2 cellular contexts compared by ENCODE assay signal in the genomic region with DNA sequence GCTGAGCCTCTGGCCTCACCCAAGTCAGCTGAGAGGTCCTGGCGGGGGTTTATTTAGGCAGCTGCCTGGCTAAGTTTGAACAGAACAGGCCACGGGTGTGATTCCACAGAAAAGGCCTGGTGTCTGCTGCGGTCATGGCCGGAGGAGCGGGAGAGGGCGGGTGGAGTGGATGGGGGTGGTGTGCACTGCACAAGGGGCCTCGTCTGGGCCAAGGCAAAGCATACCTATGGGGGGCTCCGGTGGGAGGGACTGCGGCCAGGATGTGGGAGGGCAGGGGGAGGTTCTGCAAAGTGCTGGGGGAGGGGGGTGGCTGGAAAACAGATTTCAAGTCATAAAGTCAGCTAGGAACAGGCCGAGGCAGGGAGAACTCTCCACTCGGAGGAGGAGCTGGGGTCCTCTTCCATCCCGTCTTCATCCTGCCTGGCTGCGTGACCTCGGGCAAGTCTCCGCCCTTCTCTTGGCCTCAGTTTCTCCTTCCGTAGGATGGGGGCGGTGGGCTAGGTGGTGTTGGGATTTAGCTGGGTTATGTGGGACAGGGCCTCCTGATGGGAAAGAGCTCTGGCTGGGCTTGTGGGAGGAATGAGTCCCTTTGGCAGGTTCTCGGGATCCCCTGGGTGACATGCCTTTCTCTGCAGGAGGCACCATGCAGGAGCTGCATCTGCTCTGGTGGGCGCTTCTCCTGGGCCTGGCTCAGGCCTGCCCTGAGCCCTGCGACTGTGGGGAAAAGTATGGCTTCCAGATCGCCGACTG.
TF ChIP-seq lines count a peak whose summit lies in the region.

No MANE protein-coding gene starts in this region.

TF ChIP-seq in SK-N-SH, 30 proteins besides CTCF, POLR2A, EP300 and RAD21:
- no peak for TF ChIP-seq SIN3A (IDR thresholded peaks at IDR 0.05; ENCODE audit: borderline replicate concordance, low read depth, low read length)
- no peak for TF ChIP-seq FOSL2 (IDR thresholded peaks at IDR 0.05; ENCODE audit: borderline replicate concordance, low read depth)
- no peak for TF ChIP-seq RXRA (IDR thresholded peaks at IDR 0.05; ENCODE audit: borderline replicate concordance, low read depth)
- TF ChIP-seq, protein P1, sequence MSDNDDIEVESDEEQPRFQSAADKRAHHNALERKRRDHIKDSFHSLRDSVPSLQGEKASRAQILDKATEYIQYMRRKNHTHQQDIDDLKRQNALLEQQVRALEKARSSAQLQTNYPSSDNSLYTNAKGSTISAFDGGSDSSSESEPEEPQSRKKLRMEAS (IDR thresholded peaks at IDR 0.05; ENCODE audit: low read depth): no peak
- TF ChIP-seq, protein P2, sequence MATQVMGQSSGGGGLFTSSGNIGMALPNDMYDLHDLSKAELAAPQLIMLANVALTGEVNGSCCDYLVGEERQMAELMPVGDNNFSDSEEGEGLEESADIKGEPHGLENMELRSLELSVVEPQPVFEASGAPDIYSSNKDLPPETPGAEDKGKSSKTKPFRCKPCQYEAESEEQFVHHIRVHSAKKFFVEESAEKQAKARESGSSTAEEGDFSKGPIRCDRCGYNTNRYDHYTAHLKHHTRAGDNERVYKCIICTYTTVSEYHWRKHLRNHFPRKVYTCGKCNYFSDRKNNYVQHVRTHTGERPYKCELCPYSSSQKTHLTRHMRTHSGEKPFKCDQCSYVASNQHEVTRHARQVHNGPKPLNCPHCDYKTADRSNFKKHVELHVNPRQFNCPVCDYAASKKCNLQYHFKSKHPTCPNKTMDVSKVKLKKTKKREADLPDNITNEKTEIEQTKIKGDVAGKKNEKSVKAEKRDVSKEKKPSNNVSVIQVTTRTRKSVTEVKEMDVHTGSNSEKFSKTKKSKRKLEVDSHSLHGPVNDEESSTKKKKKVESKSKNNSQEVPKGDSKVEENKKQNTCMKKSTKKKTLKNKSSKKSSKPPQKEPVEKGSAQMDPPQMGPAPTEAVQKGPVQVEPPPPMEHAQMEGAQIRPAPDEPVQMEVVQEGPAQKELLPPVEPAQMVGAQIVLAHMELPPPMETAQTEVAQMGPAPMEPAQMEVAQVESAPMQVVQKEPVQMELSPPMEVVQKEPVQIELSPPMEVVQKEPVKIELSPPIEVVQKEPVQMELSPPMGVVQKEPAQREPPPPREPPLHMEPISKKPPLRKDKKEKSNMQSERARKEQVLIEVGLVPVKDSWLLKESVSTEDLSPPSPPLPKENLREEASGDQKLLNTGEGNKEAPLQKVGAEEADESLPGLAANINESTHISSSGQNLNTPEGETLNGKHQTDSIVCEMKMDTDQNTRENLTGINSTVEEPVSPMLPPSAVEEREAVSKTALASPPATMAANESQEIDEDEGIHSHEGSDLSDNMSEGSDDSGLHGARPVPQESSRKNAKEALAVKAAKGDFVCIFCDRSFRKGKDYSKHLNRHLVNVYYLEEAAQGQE (IDR thresholded peaks at IDR 0.05; ENCODE audit: low read depth, low read length): no peak
- no peak for TF ChIP-seq GATA2 (CRISPR knock-in tag; IDR thresholded peaks at IDR 0.05)

TF ChIP-seq in SK-N-SH treated with all-trans-retinoic acid at 6 μM for 48 hours, 23 proteins besides CTCF, POLR2A, EP300 and RAD21:
- TF ChIP-seq ARNTL (CRISPR knock-in tag; IDR thresholded peaks at IDR 0.05; ENCODE audit: borderline replicate concordance, low read depth) (no peak), CSDC2 (CRISPR knock-in tag; IDR thresholded peaks at IDR 0.05) (no peak), ZFP30 (CRISPR knock-in tag; IDR thresholded peaks at IDR 0.05) (no peak), TCF4 (CRISPR knock-in tag; IDR thresholded peaks at IDR 0.05; ENCODE audit: borderline replicate concordance) (no peak), BACH2 (CRISPR knock-in tag; IDR thresholded peaks at IDR 0.05; ENCODE audit: borderline replicate concordance) (no peak)
- TF ChIP-seq, protein P3, sequence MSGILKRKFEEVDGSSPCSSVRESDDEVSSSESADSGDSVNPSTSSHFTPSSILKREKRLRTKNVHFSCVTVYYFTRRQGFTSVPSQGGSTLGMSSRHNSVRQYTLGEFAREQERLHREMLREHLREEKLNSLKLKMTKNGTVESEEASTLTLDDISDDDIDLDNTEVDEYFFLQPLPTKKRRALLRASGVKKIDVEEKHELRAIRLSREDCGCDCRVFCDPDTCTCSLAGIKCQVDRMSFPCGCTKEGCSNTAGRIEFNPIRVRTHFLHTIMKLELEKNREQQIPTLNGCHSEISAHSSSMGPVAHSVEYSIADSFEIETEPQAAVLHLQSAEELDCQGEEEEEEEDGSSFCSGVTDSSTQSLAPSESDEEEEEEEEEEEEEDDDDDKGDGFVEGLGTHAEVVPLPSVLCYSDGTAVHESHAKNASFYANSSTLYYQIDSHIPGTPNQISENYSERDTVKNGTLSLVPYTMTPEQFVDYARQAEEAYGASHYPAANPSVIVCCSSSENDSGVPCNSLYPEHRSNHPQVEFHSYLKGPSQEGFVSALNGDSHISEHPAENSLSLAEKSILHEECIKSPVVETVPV (CRISPR knock-in tag; IDR thresholded peaks at IDR 0.05): no peak
